16 cellular contexts compared by ENCODE assay signal in the genomic region with DNA sequence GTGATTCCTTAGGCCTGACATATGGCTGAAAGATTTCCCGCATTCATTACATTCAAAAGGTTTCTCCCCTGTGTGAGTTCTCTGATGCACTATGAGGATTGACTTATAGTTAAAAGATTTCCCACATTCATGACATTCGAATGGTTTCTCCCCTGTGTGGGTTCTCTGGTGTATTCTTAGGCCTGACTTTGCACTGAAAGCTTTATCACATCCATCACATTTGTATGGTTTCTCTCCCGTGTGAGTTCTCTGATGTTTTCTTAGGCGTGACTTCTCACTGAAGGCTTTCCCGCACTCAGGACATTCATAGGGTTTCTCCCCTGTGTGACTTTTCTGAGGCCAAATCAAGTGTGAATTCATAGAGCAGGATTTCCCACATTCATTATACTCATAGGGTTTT. TPM values are rescaled to one million over a fixed set of nuclear protein-coding genes. Genes with fewer than 3 reads are reported as not detected.
A peak's percentile ranks its signal among the peaks of the same experiment; 100 is the strongest.
DNase-seq lines count a peak whose midpoint lies in the region; ATAC-seq and TF ChIP-seq lines count a peak whose summit lies in the region.
"Had no signal": no experiment of that assay in that cellular context is flagged by ENCODE, and none has a peak within 500 bp of the region (broad histone marks: within the 10 kb centered on the region; RNA-seq: fewer than 3 reads in every experiment).

No MANE protein-coding gene starts in this region.

- no peaks in the 10 kb centered on the region for H3K79me1 ChIP-seq in mesenchymal stem cell (replicated peaks; ENCODE audit: low read length, poor library complexity, severe bottlenecking)

- H3K9me3 Mint-ChIP-seq in immature natural killer cell, result peaks cover 53 to 96% (median 86%) of the 10 kb centered on the region in 6 donors

- intact Hi-C loops in left lung (cut with DNase I), result no loop called here

- H2BK120ac ChIP-seq in mesenchymal stem cell (ENCODE audit: low read depth, low read length), result no peak overlapping the region

- H3K9ac ChIP-seq in mesenchymal stem cell (ENCODE audit: low read length), result no peak overlapping the region

- H4K91ac ChIP-seq in mesenchymal stem cell (ENCODE audit: low read length), result no peak overlapping the region

- H3K18ac ChIP-seq in mesenchymal stem cell (ENCODE audit: low read depth in 1 of 2, low read length in 2 of 2), result no peak overlapping the region

- peaks cover 0 to 7% (median 0%) of the 10 kb centered on the region in 3 donors for H3K27me3 Mint-ChIP-seq in immature natural killer cell (ENCODE audit: low read depth in 3 of 3)
- H3K27me3 Mint-ChIP-seq: activated T-helper 17 cell treated with anti-CD3 and anti-CD28 coated beads, Interleukin-2, amount 50 U/mL, for 72 hours had no signal

- no peak overlapping the region for H3K14ac ChIP-seq in mesenchymal stem cell (ENCODE audit: low read length in 2 of 2)

- H2BK5ac ChIP-seq in mesenchymal stem cell (ENCODE audit: low read depth, low read length, poor library complexity, severe bottlenecking), result no peak overlapping the region

- H3K23ac ChIP-seq in mesenchymal stem cell (ENCODE audit: low read length in 2 of 2), result no peak overlapping the region

- no peak overlapping the region for H3K4ac ChIP-seq in mesenchymal stem cell (ENCODE audit: low read depth in 1 of 2, low read length in 2 of 2)

- peaks cover 72 to 77% (median 74%) of the 10 kb centered on the region in 3 donors for H3K36me3 Mint-ChIP-seq in immature natural killer cell

- no peak overlapping the region for H2BK12ac ChIP-seq in mesenchymal stem cell (ENCODE audit: low read length in 2 of 2)

- H2BK15ac ChIP-seq in mesenchymal stem cell (ENCODE audit: low read depth, poor library complexity, severe bottlenecking), result no peak overlapping the region

- no peak for TF ChIP-seq CTCF in left lung (IDR thresholded peaks at IDR 0.05)

- H2AK5ac ChIP-seq in mesenchymal stem cell (ENCODE audit: low read length, severe bottlenecking), result no peak overlapping the region

- no peak overlapping the region for H3K27ac Mint-ChIP-seq in immature natural killer cell
- H3K27ac Mint-ChIP-seq: activated T-helper 17 cell treated with anti-CD3 and anti-CD28 coated beads, Interleukin-2, amount 50 U/mL, for 72 hours had no signal

- no peak overlapping the region for H3K4me2 ChIP-seq in mesenchymal stem cell (ENCODE audit: low read length, poor library complexity, severe bottlenecking)

- H3K27ac ChIP-seq in mesenchymal stem cell (ENCODE audit: low read length, poor library complexity, severe bottlenecking), result no peak overlapping the region
- no peak overlapping the region for H3K27ac ChIP-seq in left lung
- H3K27ac ChIP-seq: adrenal gland, gastrocnemius medialis, left ventricle myocardium inferior had no signal

- H3K4me3 ChIP-seq in mesenchymal stem cell (ENCODE audit: insufficient read depth in 1 of 2, low read depth in 1 of 2, low read length in 2 of 2) (peak overlapping the region in 1 of 2 experiments; percentile 58), left lung (no peak overlapping the region)
- H3K4me3 ChIP-seq: left ventricle myocardium inferior, MG63 had no signal

- H3K9me3 ChIP-seq in mesenchymal stem cell (ENCODE audit: control insufficient read depth, low read length) (peaks cover 97% of the 10 kb centered on the region), left lung (peaks cover 12 to 100% of the 10 kb centered on the region in 2 donors)

- H3K36me3 ChIP-seq in mesenchymal stem cell (ENCODE audit: control insufficient read depth in 1 of 2, insufficient read depth in 2 of 2, low read depth in 1 of 2, low read length in 2 of 2) (peaks cover 6 to 66% of the 10 kb centered on the region in 2 experiments), left lung (peaks cover 0 to 88% of the 10 kb centered on the region in 2 donors)

- H3K4me3 Mint-ChIP-seq in immature natural killer cell, result no peak overlapping the region
- H3K4me3 Mint-ChIP-seq: activated T-helper 17 cell treated with anti-CD3 and anti-CD28 coated beads, Interleukin-2, amount 50 U/mL, for 72 hours had no signal

- ATAC-seq in left lung (no peak), GM21390 (IDR thresholded peaks at IDR 0.05; ENCODE audit: unreplicated experiment) (no peak)
- ATAC-seq: activated T-helper 17 cell treated with anti-CD3 and anti-CD28 coated beads, Interleukin-2, amount 50 U/mL, for 72 hours; gastrocnemius medialis; Panc1 had no signal

- in situ Hi-C loops in Caki2 (cut with HindIII; ENCODE audit: low pct_unique_long_range_greater_than_20kb, low sequenced_read_pairs) (no loop called here), KBM-7 (cut with MboI; ENCODE audit: low pct_unique_long_range_greater_than_20kb, low sequenced_read_pairs) (no loop called here)

- WGBS in mesenchymal stem cell, result 96% methylated on average over 4 of the region's 5 CpGs

- peak; percentile 37 for DNase-seq in Caki2 (ENCODE audit: low read depth)
- DNase-seq in KBM-7, result peak; percentile 20
- peak; percentile 5 for DNase-seq in dermis blood vessel endothelial cell
- peak; percentile 19 for DNase-seq in mesenchymal stem cell
- DNase-seq in activated CD4-positive, alpha-beta T cell treated with anti-CD3 and anti-CD28 coated beads for 1 hour, result no peak
- no peak for DNase-seq in left lung
- no peak for DNase-seq in immature natural killer cell
- DNase-seq: adrenal gland; gastrocnemius medialis; left ventricle myocardium inferior; MG63; NCI-H2227 treated with DMSO at 0.1 percent for 48 hours; stimulated activated CD4-positive, alpha-beta T cell treated with anti-CD3 and anti-CD28 coated beads, Interleukin-2, amount 100 ng/mL, for 24 hours had no signal

- H3K4me1 ChIP-seq in mesenchymal stem cell (ENCODE audit: control insufficient read depth, insufficient read depth, low read depth, low read length), result no peaks in the 10 kb centered on the region
- no peaks in the 10 kb centered on the region for H3K4me1 ChIP-seq in left lung
- H3K4me1 ChIP-seq: adrenal gland, gastrocnemius medialis, left ventricle myocardium inferior had no signal

- no peaks in the 10 kb centered on the region for H3K27me3 ChIP-seq in mesenchymal stem cell (ENCODE audit: control insufficient read depth in 1 of 2, insufficient read depth in 1 of 2, low read length in 2 of 2)
- no peaks in the 10 kb centered on the region for H3K27me3 ChIP-seq in left lung
- H3K27me3 ChIP-seq: adrenal gland, gastrocnemius medialis, MG63 had no signal

- H3K4me1 Mint-ChIP-seq in immature natural killer cell, result no peaks in the 10 kb centered on the region
- H3K4me1 Mint-ChIP-seq: activated T-helper 17 cell treated with anti-CD3 and anti-CD28 coated beads, Interleukin-2, amount 50 U/mL, for 72 hours had no signal

- no peak overlapping the region for H4K8ac ChIP-seq in mesenchymal stem cell (ENCODE audit: low read length)

- no peak overlapping the region for H2AFZ ChIP-seq in mesenchymal stem cell (ENCODE audit: low read depth, low read length)

RNA-seq across cellular contexts. Expression of a gene that starts 35.8 kb away (rescaled TPM):
- 1.6 and 5.9 TPM in 2 replicates for total RNA-seq in Caki2 (2014; rRNA removed; shearing (Covaris generic); ENCODE audit: low replicate concordance)
- 2.9 and 3.7 TPM in 2 replicates for total RNA-seq in dermis blood vessel endothelial cell
- 0.80 TPM for polyA plus RNA-seq in mesenchymal stem cell (2013, experiment 1 of 2)
- 0.89 TPM for polyA plus RNA-seq in mesenchymal stem cell (2013, experiment 2 of 2)
- 1 to 10 TPM; 3.8 to 3.9 TPM for total RNA-seq in left lung
- 1 to 10 TPM in 2 of 3 donors, not detected in 1; 2.8 to 3.0 TPM for polyA plus RNA-seq in immature natural killer cell

RNA-seq across cellular contexts. Expression of a gene that starts 40.6 kb away (rescaled TPM):
- total RNA-seq in Caki2 (2014; rRNA removed; shearing (Covaris generic); ENCODE audit: low replicate concordance), result 3.0 and 5.8 TPM in 2 replicates
- total RNA-seq in dermis blood vessel endothelial cell, result 17.5 and 29.4 TPM in 2 replicates
- polyA plus RNA-seq in mesenchymal stem cell (2013, experiment 1 of 2), result 3.6 TPM
- 3.6 TPM for polyA plus RNA-seq in mesenchymal stem cell (2013, experiment 2 of 2)
- 1 to 10 TPM; 7.9 to 9.3 TPM for total RNA-seq in left lung
- 1 to 10 TPM; 2.2 to 7.2 (median 4.3) TPM for polyA plus RNA-seq in immature natural killer cell

Comparison
In these comparisons a context has a peak if more than half of its experiments do, and no peak if none do; other contexts are left out.
1. DNase-seq: peak in Caki2 (single experiment), KBM-7 (single experiment), dermis blood vessel endothelial cell (single experiment) and mesenchymal stem cell (single experiment); none in activated CD4-positive, alpha-beta T cell treated with anti-CD3 and anti-CD28 coated beads for 1 hour (single experiment), left lung (0 of 2) and immature natural killer cell (0 of 3).